17 cellular contexts compared by ENCODE assay signal in genomic region chr11:120097721-120098385, GRCh38. TPM values are rescaled to one million over a fixed set of nuclear protein-coding genes. Genes with fewer than 3 reads are reported as not detected.
DNase-seq lines count a peak whose midpoint lies in the region; ATAC-seq and TF ChIP-seq lines count a peak whose summit lies in the region.
"Had no signal": no experiment of that assay in that cellular context is flagged by ENCODE, and none has a peak within 500 bp of the region (broad histone marks: within the 10 kb centered on the region; RNA-seq: fewer than 3 reads in every experiment).

No MANE protein-coding gene starts in this region.

- H3K36me3 Mint-ChIP-seq in endodermal cell (ENCODE audit: low read depth) (no peaks in the 10 kb centered on the region), type B pancreatic cell (no peaks in the 10 kb centered on the region), endothelial cell (ENCODE audit: low read depth, unreplicated experiment) (no peaks in the 10 kb centered on the region)
- H3K36me3 Mint-ChIP-seq in stimulated activated naive B cell treated with anti-CD40 and anti-IgM and Interleukin-4, amounts not matched to agents 10 μg/mL and 1 μg/mL and 100 μg/mL, for 72 hours: no peaks in the 10 kb centered on the region
- H3K36me3 Mint-ChIP-seq: CD8-positive, alpha-beta memory T cell had no signal

- H3K36me3 ChIP-seq in SK-N-SH (replicated peaks in 1 of 2; ENCODE audit: control insufficient read depth in 1 of 2, insufficient read depth in 2 of 2, low read length in 1 of 2) (no peaks in the 10 kb centered on the region), endodermal cell (ENCODE audit: control insufficient read depth, insufficient read depth, low read length) (no peaks in the 10 kb centered on the region), neuronal stem cell (replicated peaks in 1 of 2; ENCODE audit: control insufficient read depth in 2 of 2, insufficient read depth in 2 of 2, low read length in 2 of 2) (no peaks in the 10 kb centered on the region)
- H3K36me3 ChIP-seq: BLaER1 had no signal

- H3K9me3 Mint-ChIP-seq in endodermal cell (no peaks in the 10 kb centered on the region), type B pancreatic cell (no peaks in the 10 kb centered on the region), endothelial cell (ENCODE audit: unreplicated experiment) (no peaks in the 10 kb centered on the region)
- no peaks in the 10 kb centered on the region for H3K9me3 Mint-ChIP-seq in stimulated activated naive B cell treated with anti-CD40 and anti-IgM and Interleukin-4, amounts not matched to agents 10 μg/mL and 1 μg/mL and 100 μg/mL, for 72 hours
- H3K9me3 Mint-ChIP-seq: CD8-positive, alpha-beta memory T cell had no signal

- H3K4me3 ChIP-seq in SK-N-SH (ENCODE audit: low read depth in 2 of 2, low read length in 1 of 2) (no peak overlapping the region), endodermal cell (ENCODE audit: low read length) (no peak overlapping the region), neuronal stem cell (ENCODE audit: low read length in 2 of 2) (no peak overlapping the region)
- H3K4me3 ChIP-seq: BLaER1 had no signal

- TF ChIP-seq EP300 in SK-N-SH (IDR thresholded peaks at IDR 0.05; ENCODE audit: borderline replicate concordance in 1 of 2, low read depth in 1 of 2, low read length in 1 of 2): no peak

- 42% methylated on average over 6 of the region's 10 CpGs for WGBS in SK-N-SH (ENCODE audit: low lambda C conversion rate)
- 59 to 67% methylated on average over 10 of the region's 10 CpGs for WGBS in endodermal cell (ENCODE audit: insufficient coverage in 1 of 2, insufficient read length in 1 of 2), 2 experiments
- WGBS in neuronal stem cell (ENCODE audit: extremely low coverage in 2 of 2, insufficient read length in 2 of 2, insufficient replicate concordance in 1 of 2), 2 donors: no CpG with 5 or more reads among the region's 10 CpGs

- no peaks in the 10 kb centered on the region for H3K9me2 ChIP-seq in SK-N-SH

- H3K27ac Mint-ChIP-seq in endodermal cell (peak overlapping the region; percentile 89), type B pancreatic cell (no peak overlapping the region), endothelial cell (ENCODE audit: unreplicated experiment) (no peak overlapping the region)
- H3K27ac Mint-ChIP-seq in stimulated activated naive B cell treated with anti-CD40 and anti-IgM and Interleukin-4, amounts not matched to agents 10 μg/mL and 1 μg/mL and 100 μg/mL, for 72 hours: no peak overlapping the region
- H3K27ac Mint-ChIP-seq: CD8-positive, alpha-beta memory T cell had no signal

- peak overlapping the region; percentile 79 for H2BK5ac ChIP-seq in neuronal stem cell (ENCODE audit: low read length)

- ATAC-seq in SK-N-SH treated with all-trans-retinoic acid at 6 μM for 48 hours: no peak
- ATAC-seq in stimulated activated naive B cell treated with anti-CD40 and anti-IgM and Interleukin-4, amounts not matched to agents 10 μg/mL and 1 μg/mL and 100 μg/mL, for 72 hours (replicated peaks): no peak
- ATAC-seq: HCT116 had no signal

- TF ChIP-seq CTCF in SK-N-SH (IDR thresholded peaks at IDR 0.05) (no peak), endodermal cell (conservative IDR thresholded peaks at IDR 0.05) (no peak), type B pancreatic cell (conservative IDR thresholded peaks at IDR 0.05) (no peak), endothelial cell (IDR thresholded peaks at IDR 0.05; ENCODE audit: unreplicated experiment) (no peak)

- H3K4me2 ChIP-seq in SK-N-SH: no peak overlapping the region
- no peak overlapping the region for H3K4me2 ChIP-seq in neuronal stem cell (ENCODE audit: insufficient read depth, low read length, poor library complexity, severe bottlenecking)
- H3K4me2 ChIP-seq: BLaER1 had no signal

- peak overlapping the region; percentile 92 for H2AK5ac ChIP-seq in neuronal stem cell (ENCODE audit: low read depth, low read length)

- DNase-seq in SK-N-SH (peak; percentile 1), endodermal cell (peak; percentile 80), neuronal stem cell (ENCODE audit: low spot score) (no peak), type B pancreatic cell (ENCODE audit: extremely low spot score, unreplicated experiment) (no peak), medulla oblongata (ENCODE audit: extremely low spot score) (no peak), endothelial cell (ENCODE audit: low spot score) (no peak)
- no peak for DNase-seq in stimulated activated naive B cell treated with anti-CD40 and anti-IgM and Interleukin-4, amounts not matched to agents 10 μg/mL and 1 μg/mL and 100 μg/mL, for 72 hours
- DNase-seq: Caco-2, DND-41, GDM1 had no signal

- no peak overlapping the region for H4K8ac ChIP-seq in neuronal stem cell (ENCODE audit: low read depth, low read length)

- peak overlapping the region; percentile 53 for H3K18ac ChIP-seq in neuronal stem cell (ENCODE audit: low read length)

- H2BK120ac ChIP-seq in neuronal stem cell (ENCODE audit: low read depth, low read length): no peak overlapping the region

- peak overlapping the region; percentile 17 for H2BK12ac ChIP-seq in neuronal stem cell (ENCODE audit: low read length)

- POLR2A ChIA-PET in SK-N-SH (lab: Yijun Ruan, JAX): no interaction called here

- peak overlapping the region; percentile 69 for H2BK15ac ChIP-seq in neuronal stem cell (ENCODE audit: low read length)

- no peaks in the 10 kb centered on the region for H3F3A ChIP-seq in SK-N-SH (replicated peaks; ENCODE audit: insufficient read depth)

- no peak overlapping the region for H3K14ac ChIP-seq in neuronal stem cell (ENCODE audit: low read length)

- H3K79me2 ChIP-seq in SK-N-SH (ENCODE audit: insufficient read depth): no peaks in the 10 kb centered on the region

- CTCF ChIA-PET in SK-N-SH (lab: Yijun Ruan, JAX): interaction anchor here (0.9 to 4.9 kb wide), 6 partner anchors 10 to 368 kb away, joined by 3 to 33 read pairs (median 4); partner anchors contain the start of gene NECTIN1

- no peaks in the 10 kb centered on the region for H3K9me3 ChIP-seq in SK-N-SH
- H3K9me3 ChIP-seq in endodermal cell (ENCODE audit: control insufficient read depth, low read length): no peaks in the 10 kb centered on the region
- H3K9me3 ChIP-seq in neuronal stem cell (replicated peaks in 1 of 2; ENCODE audit: control insufficient read depth in 2 of 2, insufficient read depth in 1 of 2, low read depth in 1 of 2, low read length in 2 of 2): no peaks in the 10 kb centered on the region
- H3K9me3 ChIP-seq: BLaER1, Caco-2 had no signal

- H3K9ac ChIP-seq in SK-N-SH: no peak overlapping the region
- peak overlapping the region; percentile 48 for H3K9ac ChIP-seq in endodermal cell (ENCODE audit: extremely low read depth, low read length, poor library complexity, severe bottlenecking)
- no peak overlapping the region for H3K9ac ChIP-seq in neuronal stem cell (ENCODE audit: low read depth, low read length, poor library complexity)
- H3K9ac ChIP-seq: BLaER1 had no signal

- TF ChIP-seq RAD21 in SK-N-SH (IDR thresholded peaks at IDR 0.05; ENCODE audit: low read length): no peak

- no peak overlapping the region for H3K23ac ChIP-seq in neuronal stem cell (ENCODE audit: low read depth, low read length, poor library complexity)

- H4K20me1 ChIP-seq in SK-N-SH (ENCODE audit: insufficient read depth): no peaks in the 10 kb centered on the region
- H4K20me1 ChIP-seq: BLaER1 had no signal

- no peaks in the 10 kb centered on the region for H3K79me1 ChIP-seq in neuronal stem cell (ENCODE audit: low read depth, low read length)

- no peak overlapping the region for H4K91ac ChIP-seq in neuronal stem cell (ENCODE audit: low read depth, low read length, poor library complexity)

- H3K4me3 Mint-ChIP-seq in endodermal cell (peak overlapping the region; percentile 8), type B pancreatic cell (peak overlapping the region; percentile 56), endothelial cell (ENCODE audit: unreplicated experiment) (no peak overlapping the region)
- H3K4me3 Mint-ChIP-seq in stimulated activated naive B cell treated with anti-CD40 and anti-IgM and Interleukin-4, amounts not matched to agents 10 μg/mL and 1 μg/mL and 100 μg/mL, for 72 hours: no peak overlapping the region
- H3K4me3 Mint-ChIP-seq: CD8-positive, alpha-beta memory T cell had no signal

- H3K4me1 ChIP-seq in SK-N-SH (ENCODE audit: control insufficient read depth in 1 of 2, insufficient read depth in 2 of 2, low read depth in 1 of 2, low read length in 1 of 2) (peaks cover 0 to 44% of the 10 kb centered on the region in 2 experiments; a peak in 1 of 4 replicates), endodermal cell (ENCODE audit: control insufficient read depth, insufficient read depth, low read length) (peaks cover 22% of the 10 kb centered on the region), neuronal stem cell (ENCODE audit: control insufficient read depth in 2 of 2, insufficient read depth in 1 of 2, low read depth in 1 of 2, low read length in 2 of 2) (peaks cover 3 to 24% of the 10 kb centered on the region in 2 donors)
- H3K4me1 ChIP-seq: BLaER1 had no signal

- H3K27ac ChIP-seq in SK-N-SH (ENCODE audit: low read depth in 2 of 2, low read length in 1 of 2): no peak overlapping the region
- no peak overlapping the region for H3K27ac ChIP-seq in endodermal cell (ENCODE audit: low read depth, low read length)
- H3K27ac ChIP-seq in neuronal stem cell (replicated peaks; ENCODE audit: low read length): no peak overlapping the region
- H3K27ac ChIP-seq: 22Rv1, BLaER1, HL-60 had no signal

- peaks cover 85% of the 10 kb centered on the region for H3K27me3 Mint-ChIP-seq in endodermal cell (ENCODE audit: insufficient read depth)
- no peaks in the 10 kb centered on the region for H3K27me3 Mint-ChIP-seq in type B pancreatic cell
- H3K27me3 Mint-ChIP-seq in endothelial cell (ENCODE audit: unreplicated experiment): peaks cover 10% of the 10 kb centered on the region
- peaks cover 16 to 28% of the 10 kb centered on the region in 2 donors for H3K27me3 Mint-ChIP-seq in stimulated activated naive B cell treated with anti-CD40 and anti-IgM and Interleukin-4, amounts not matched to agents 10 μg/mL and 1 μg/mL and 100 μg/mL, for 72 hours

- H2AFZ ChIP-seq in SK-N-SH (ENCODE audit: low read depth) (no peak overlapping the region), neuronal stem cell (ENCODE audit: low read length) (no peak overlapping the region)

- H3K4ac ChIP-seq in neuronal stem cell (ENCODE audit: low read length): no peak overlapping the region

- H3K27me3 ChIP-seq in SK-N-SH (ENCODE audit: insufficient read depth) (no peaks in the 10 kb centered on the region; the same call in 1 of the 2 replicates), endodermal cell (ENCODE audit: control insufficient read depth, insufficient read depth, low read length, poor library complexity, severe bottlenecking) (no peaks in the 10 kb centered on the region), neuronal stem cell (ENCODE audit: control insufficient read depth in 3 of 3, insufficient read depth in 3 of 3, low read depth in 1 of 3, low read length in 3 of 3) (peaks cover 0 to 54% (median 0%) of the 10 kb centered on the region in 3 experiments)
- H3K27me3 ChIP-seq: BLaER1 had no signal

- peaks cover 30% of the 10 kb centered on the region for H3K4me1 Mint-ChIP-seq in endodermal cell
- peaks cover 21% of the 10 kb centered on the region for H3K4me1 Mint-ChIP-seq in type B pancreatic cell (ENCODE audit: unreplicated experiment)
- no peaks in the 10 kb centered on the region for H3K4me1 Mint-ChIP-seq in endothelial cell (ENCODE audit: unreplicated experiment)
- H3K4me1 Mint-ChIP-seq in stimulated activated naive B cell treated with anti-CD40 and anti-IgM and Interleukin-4, amounts not matched to agents 10 μg/mL and 1 μg/mL and 100 μg/mL, for 72 hours: no peaks in the 10 kb centered on the region
- H3K4me1 Mint-ChIP-seq: CD8-positive, alpha-beta memory T cell had no signal

RNA-seq across cellular contexts. Expression of gene TRIM29, which starts 40.1 kb away (rescaled TPM):
- polyA plus RNA-seq in SK-N-SH (2012; rRNA removed): 0.03 TPM in 1 of 2 replicates, not detected in the other
- polyA plus RNA-seq in SK-N-SH (2012; cell fraction: cytosol; rRNA removed): 0.03 TPM in 1 of 2 replicates, not detected in the other
- 0.05 TPM in 1 of 2 replicates, not detected in the other for polyA plus RNA-seq in SK-N-SH (2012; cell fraction: nucleus; rRNA removed)
- total RNA-seq in endodermal cell (not detected), type B pancreatic cell (ENCODE audit: low replicate concordance) (56.7 and 207 TPM in 2 replicates), endothelial cell (ENCODE audit: unreplicated experiment) (not detected)
- not detected for polyA plus RNA-seq in endodermal cell (2013, experiment 1 of 2)
- 0.17 TPM for polyA plus RNA-seq in endodermal cell (2013, experiment 2 of 2)
- polyA plus RNA-seq in neuronal stem cell (2013, experiment 1 of 2): 0.03 TPM
- polyA plus RNA-seq in neuronal stem cell (2013, experiment 2 of 2): not detected
- total RNA-seq: A673; CD8-positive, alpha-beta memory T cell had no signal
- polyA plus RNA-seq: CD8-positive, alpha-beta memory T cell had no signal

Comparison
In these comparisons a context has a peak if more than half of its experiments do, and no peak if none do; other contexts are left out.
1. DNase-seq: peak in SK-N-SH (single experiment) and endodermal cell (single experiment); none in neuronal stem cell (single experiment), type B pancreatic cell (single experiment), medulla oblongata (single experiment), endothelial cell (single experiment) and stimulated activated naive B cell treated with anti-CD40 and anti-IgM and Interleukin-4, amounts not matched to agents 10 μg/mL and 1 μg/mL and 100 μg/mL, for 72 hours (single experiment).
2. H3K4me3 Mint-ChIP-seq: peak in endodermal cell (single experiment) and type B pancreatic cell (single experiment); none in endothelial cell (single experiment) and stimulated activated naive B cell treated with anti-CD40 and anti-IgM and Interleukin-4, amounts not matched to agents 10 μg/mL and 1 μg/mL and 100 μg/mL, for 72 hours (0 of 2).
3. RNA of gene TRIM29, which starts 40.1 kb away (total RNA-seq): 56.7 to 207 TPM in type B pancreatic cell; not detected in endothelial cell (single experiment) and not detected in endodermal cell; every median in the first group is over 10 times any median in the second.